In genomic region chr2:27118525-27119329, GRCh38 we compare ENCODE assay signal across 8 cellular contexts. TPM values are rescaled to one million over a fixed set of nuclear protein-coding genes. Genes with fewer than 3 reads are reported as not detected.
DNase-seq lines count a peak whose midpoint lies in the region; ATAC-seq and TF ChIP-seq lines count a peak whose summit lies in the region.

Gene CGREF1, minus strand, starts transcription at chr2:27119128. Its CDS starts 14,762 bp downstream, at chr2:27104366.

- peak within 1 kb of the TSS; percentile 29 to 87 (median 74) for H3K4me3 Mint-ChIP-seq in naive B cell

- no peaks in the 10 kb centered on the region for H3K4me1 ChIP-seq in PC-3 (ENCODE audit: insufficient read depth, low read length)

- H3K4me1 Mint-ChIP-seq in naive B cell: peaks cover 4 to 17% (median 8%) of the 10 kb centered on the region in 3 donors

- H3K79me2 ChIP-seq in PC-3 (ENCODE audit: low read length): no peaks in the 10 kb centered on the region

- H3K9me3 Mint-ChIP-seq in naive B cell: peaks cover 0 to 3% (median 0%) of the 10 kb centered on the region in 7 donors

- H3K27me3 ChIP-seq in PC-3 (ENCODE audit: low read length): no peaks in the 10 kb centered on the region

- H3K27me3 Mint-ChIP-seq in naive B cell: peaks cover 16 to 53% (median 35%) of the 10 kb centered on the region in 3 donors

- no peaks in the 10 kb centered on the region for H3K36me3 Mint-ChIP-seq in naive B cell

- peak within 1 kb of the TSS; percentile 70 for H2AFZ ChIP-seq in PC-3 (ENCODE audit: low read length)

- POLR2A ChIA-PET in PC-3 (lab: Charles Lee; ENCODE audit: unreplicated experiment): no interaction called here

- no TSS peak for BruUV-seq in PC-3 (replicated peaks; lab: Mats Ljungman, UMichigan)

- H3K9ac ChIP-seq in PC-3 (ENCODE audit: low read length): peak within 1 kb of the TSS; percentile 64

- peak within 1 kb of the TSS in 1 of 6 donors; percentile 42 for H3K27ac Mint-ChIP-seq in naive B cell

- peak within 1 kb of the TSS; percentile 76 for H3K4me3 ChIP-seq in PC-3 (ENCODE audit: low read length)

- no peaks in the 10 kb centered on the region for H3F3A ChIP-seq in PC-3 (ENCODE audit: low read length, unreplicated experiment)

- H3K9me3 ChIP-seq in PC-3 (ENCODE audit: low read length): no peaks in the 10 kb centered on the region

- DNase-seq in NCI-H2196 (lab: John Stamatoyannopoulos, UW; ENCODE audit: unreplicated experiment) (peak; percentile 38), NCI-H2196 treated with DMSO at 0.1 percent for 48 hours (lab: John Stamatoyannopoulos, UW; ENCODE audit: unreplicated experiment) (no peak), PC-3 (peak; percentile 20), ecto neural progenitor cell (ENCODE audit: low spot score) (peak; percentile 71), naive B cell (no peak), ureter (ENCODE audit: low spot score) (no peak), DMS114 treated with DMSO at 0.1 percent for 48 hours (lab: John Stamatoyannopoulos, UW; ENCODE audit: unreplicated experiment) (no peak), T1000 (lab: John Stamatoyannopoulos, UW) (no peak)

- CTCF ChIA-PET in PC-3 (lab: Charles Lee): no interaction called here

- no peaks in the 10 kb centered on the region for H4K20me1 ChIP-seq in PC-3 (ENCODE audit: low read length)

- no peak within 1 kb of the TSS for H3K27ac ChIP-seq in PC-3 (ENCODE audit: low read length)

- H3K4me2 ChIP-seq in PC-3 (ENCODE audit: low read length): peak within 1 kb of the TSS; percentile 99

- no peaks in the 10 kb centered on the region for H3K36me3 ChIP-seq in PC-3 (ENCODE audit: low read depth, low read length)

- ATAC-seq in PC-3 (peak; percentile 64), naive B cell (ENCODE audit: low read depth in 2 of 2) (peak; percentile 9 to 17)

- intact Hi-C loops in PC-3 (cut with micrococcal nuclease): no loop called here

- H3K9me2 ChIP-seq in PC-3 (replicated peaks; ENCODE audit: low read length): no peaks in the 10 kb centered on the region

- no peak for TF ChIP-seq CTCF in PC-3 (conservative IDR thresholded peaks at IDR 0.05; ENCODE audit: low read depth, low read length)

RNA-seq across cellular contexts. Expression of gene CGREF1, which starts in this region (rescaled TPM):
- total RNA-seq in PC-3 (2014; rRNA removed) (18.7 and 22.6 TPM in 2 replicates), ureter (1.9 TPM)
- not detected for polyA plus RNA-seq in naive B cell (ENCODE audit: low read depth in 6 of 6)

Comparison
In these comparisons a context has a peak if more than half of its experiments do, and no peak if none do; other contexts are left out.
1. DNase-seq: peak in NCI-H2196 (single experiment), PC-3 (single experiment) and ecto neural progenitor cell (single experiment); none in NCI-H2196 treated with DMSO at 0.1 percent for 48 hours (single experiment), naive B cell (single experiment), ureter (single experiment), DMS114 treated with DMSO at 0.1 percent for 48 hours (single experiment) and T1000 (single experiment).
2. Peak in ATAC-seq in naive B cell; RNA of the gene not detected or under 1 TPM.